In genomic region chr9:715743-716400, GRCh38 we compare ENCODE assay signal across 10 cellular contexts.
DNase-seq lines count a peak whose midpoint lies in the region; ATAC-seq and TF ChIP-seq lines count a peak whose summit lies in the region.
"Had no signal": no experiment of that assay in that cellular context is flagged by ENCODE, and none has a peak within 500 bp of the region (broad histone marks: within the 10 kb centered on the region; RNA-seq: fewer than 3 reads in every experiment).

No MANE protein-coding gene starts in this region.

- H3F3A ChIP-seq in PC-9 (ENCODE audit: insufficient read depth, low read depth) = no peaks in the 10 kb centered on the region

- H2AFZ ChIP-seq in PC-9 = no peak overlapping the region

- H3K4me1 ChIP-seq in ascending aorta (peaks cover 6 to 30% of the 10 kb centered on the region in 2 donors), heart left ventricle (peaks cover 3 to 79% (median 34%) of the 10 kb centered on the region in 12 donors), prostate gland (replicated peaks) (peaks cover 5% of the 10 kb centered on the region), PC-9 (replicated peaks; ENCODE audit: insufficient read depth) (no peaks in the 10 kb centered on the region)

- no peaks in the 10 kb centered on the region for H3K4me1 Mint-ChIP-seq in natural killer cell

- H3K9me2 ChIP-seq in PC-9 (ENCODE audit: insufficient read depth) = no peaks in the 10 kb centered on the region

- H3K27ac ChIP-seq in ascending aorta = peak overlapping the region; percentile 91 to 95
- peak overlapping the region; percentile 8 to 88 (median 59) for H3K27ac ChIP-seq in heart left ventricle
- H3K27ac ChIP-seq in prostate gland = peak overlapping the region; percentile 61 to 66
- no peak overlapping the region for H3K27ac ChIP-seq in PC-9

- 22 to 31% (median 24%) methylated on average over 3 of the region's 3 CpGs for WGBS in heart left ventricle, 4 donors
- 25% methylated on average over 3 of the region's 3 CpGs for WGBS in prostate gland

- peaks cover 16 to 35% of the 10 kb centered on the region in 2 donors for H3K27me3 Mint-ChIP-seq in natural killer cell (ENCODE audit: low read depth in 2 of 2)

- no TSS peak for BruUV-seq in PC-9 (replicated peaks; lab: Mats Ljungman, UMichigan)

- ATAC-seq in heart left ventricle (peak; percentile 71 to 91 (median 80)), natural killer cell (no peak)

- H3K4me2 ChIP-seq in PC-9 = no peak overlapping the region

- no peak overlapping the region for H3K4me3 Mint-ChIP-seq in natural killer cell

- TF ChIP-seq CTCF in ascending aorta (IDR thresholded peaks at IDR 0.05) = no peak
- TF ChIP-seq CTCF in heart left ventricle (IDR thresholded peaks at IDR 0.05) = no peak
- no peak for TF ChIP-seq CTCF in prostate gland (IDR thresholded peaks at IDR 0.05)
- TF ChIP-seq CTCF in PC-9 (conservative IDR thresholded peaks at IDR 0.05) = no peak
- TF ChIP-seq CTCF in natural killer cell (IDR thresholded peaks at IDR 0.05) = no peak

- peak overlapping the region; percentile 51 to 59 for H3K4me3 ChIP-seq in ascending aorta
- no peak overlapping the region for H3K4me3 ChIP-seq in heart left ventricle
- H3K4me3 ChIP-seq in prostate gland = no peak overlapping the region
- H3K4me3 ChIP-seq in PC-9 = no peak overlapping the region

- no peaks in the 10 kb centered on the region for H3K27me3 ChIP-seq in ascending aorta
- H3K27me3 ChIP-seq in heart left ventricle = no peaks in the 10 kb centered on the region
- H3K27me3 ChIP-seq in prostate gland (replicated peaks; ENCODE audit: insufficient read depth) = no peaks in the 10 kb centered on the region
- H3K27me3 ChIP-seq in PC-9 (ENCODE audit: insufficient read depth, low read depth) = no peaks in the 10 kb centered on the region

- H4K20me1 ChIP-seq in PC-9 (ENCODE audit: insufficient read depth) = no peaks in the 10 kb centered on the region

- no peak for TF ChIP-seq POLR2A in heart left ventricle (IDR thresholded peaks at IDR 0.05)
- no peak for TF ChIP-seq POLR2A in prostate gland (IDR thresholded peaks at IDR 0.05)

- H3K79me2 ChIP-seq in PC-9 (ENCODE audit: low read depth) = no peaks in the 10 kb centered on the region

- H3K27ac Mint-ChIP-seq in natural killer cell = no peak overlapping the region

- H3K9me3 Mint-ChIP-seq in natural killer cell = no peaks in the 10 kb centered on the region

- DNase-seq in AG08396 (ENCODE audit: low spot score) (peak; percentile 53), ascending aorta (ENCODE audit: low spot score in 2 of 2) (no peak), heart left ventricle (no peak), prostate gland (ENCODE audit: low spot score) (peak; percentile 32), PC-9 (no peak), SW 1271 (lab: John Stamatoyannopoulos, UW) (no peak), NCI-H345 (lab: John Stamatoyannopoulos, UW) (no peak), natural killer cell (no peak)
- DNase-seq: activated T-cell treated with anti-CD3 and anti-CD28 coated beads, Interleukin-2, amount 50 U/mL, for 1 hour; NCI-H524 treated with DMSO at 0.1 percent for 48 hours had no signal

- CTCF ChIA-PET in PC-9 (lab: Charles Lee) = no interaction called here

- intact Hi-C loops in ascending aorta (cut with DNase I) = loop anchor here (2.0 kb wide), 1 partner anchor 19 kb away; no protein-coding TSS in a partner anchor
- intact Hi-C loops in heart left ventricle (cut with DNase I) = no loop called here
- intact Hi-C loops in prostate gland (cut with DNase I) = no loop called here
- intact Hi-C loops in PC-9 (cut with micrococcal nuclease; ENCODE audit: unreplicated experiment) = no loop called here
- intact Hi-C loops in natural killer cell (cut with micrococcal nuclease) = no loop called here

- H3K36me3 Mint-ChIP-seq in natural killer cell = no peaks in the 10 kb centered on the region

- H3K36me3 ChIP-seq in ascending aorta (peaks cover 15 to 31% of the 10 kb centered on the region in 2 donors), heart left ventricle (peaks cover 0 to 44% (median 23%) of the 10 kb centered on the region in 9 donors), prostate gland (peaks cover 4 to 10% of the 10 kb centered on the region in 2 donors), PC-9 (ENCODE audit: low read depth) (no peaks in the 10 kb centered on the region)

- POLR2A ChIA-PET in PC-9 (lab: Charles Lee; ENCODE audit: unreplicated experiment) = no interaction called here

- H3K9me3 ChIP-seq in ascending aorta (no peaks in the 10 kb centered on the region), heart left ventricle (no peaks in the 10 kb centered on the region), prostate gland (no peaks in the 10 kb centered on the region), PC-9 (ENCODE audit: insufficient read depth, low read depth) (no peaks in the 10 kb centered on the region)

Comparison
In these comparisons a context has a peak if more than half of its experiments do, and no peak if none do; other contexts are left out.
1. DNase-seq: peak in AG08396 (single experiment) and prostate gland (single experiment); none in ascending aorta (0 of 2), heart left ventricle (0 of 5), PC-9 (0 of 2), SW 1271 (0 of 2), NCI-H345 (single experiment) and natural killer cell (single experiment).
2. H3K4me3 ChIP-seq: peak in ascending aorta (2 of 2); none in heart left ventricle (0 of 12), prostate gland (0 of 2) and PC-9 (single experiment).
3. ATAC-seq: peak in heart left ventricle (4 of 4); none in natural killer cell (0 of 3).